In the genomic region with DNA sequence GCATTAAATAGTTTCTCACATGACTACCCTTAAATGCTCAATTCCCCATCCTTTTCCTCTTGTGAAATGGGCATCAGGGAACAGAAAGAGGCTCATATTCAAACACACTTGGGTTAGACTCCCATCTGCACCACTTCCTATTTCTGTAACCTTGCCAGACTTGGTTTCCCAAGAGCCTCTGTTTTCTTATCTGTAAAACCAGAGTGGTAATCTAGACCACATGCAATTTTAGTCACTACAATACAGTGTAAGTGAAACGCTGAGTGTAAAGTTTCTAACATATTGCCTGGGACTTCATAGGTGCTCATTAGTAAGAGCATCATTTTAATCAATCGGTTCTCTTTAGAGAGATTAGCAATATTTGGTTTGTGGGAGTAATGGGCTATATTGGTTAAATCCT, we compare ENCODE assay signal across 17 cellular contexts.
DNase-seq lines count a peak whose midpoint lies in the region; ATAC-seq and TF ChIP-seq lines count a peak whose summit lies in the region.
"Had no signal": no experiment of that assay in that cellular context is flagged by ENCODE, and none has a peak within 500 bp of the region (broad histone marks: within the 10 kb centered on the region; RNA-seq: fewer than 3 reads in every experiment).

No MANE protein-coding gene starts in this region.

- no peaks in the 10 kb centered on the region for H3K9me3 ChIP-seq in upper lobe of right lung
- H3K9me3 ChIP-seq: MG63 had no signal

- ATAC-seq in upper lobe of right lung, result peak; percentile 41
- ATAC-seq: Right ventricle myocardium inferior had no signal

- H3K36me3 ChIP-seq in upper lobe of right lung, result no peaks in the 10 kb centered on the region
- H3K36me3 ChIP-seq: MG63 had no signal

- TF ChIP-seq CTCF in upper lobe of right lung (IDR thresholded peaks at IDR 0.05) (no peak), nephron progenitor cell (IDR thresholded peaks at IDR 0.05) (no peak)

- no peaks in the 10 kb centered on the region for H3K4me1 ChIP-seq in upper lobe of right lung

- H3K27me3 ChIP-seq in upper lobe of right lung, result no peaks in the 10 kb centered on the region
- H3K27me3 ChIP-seq: MG63 had no signal

- peaks cover 7% of the 10 kb centered on the region for H3K27me3 Mint-ChIP-seq in nephron progenitor cell (ENCODE audit: low read depth, poor library complexity)

- H3K27ac Mint-ChIP-seq in nephron progenitor cell, result no peak overlapping the region
- H3K27ac Mint-ChIP-seq: CD14-positive monocyte; T-helper 2 cell treated with Interferon-gamma antibody and Interleukin-4, amounts not matched to agents 5 μg/mL and 100 μg/mL, for 36 hours had no signal

- intact Hi-C loops in upper lobe of right lung (cut with DNase I), result no loop called here

- peak; percentile 8 for DNase-seq in HS-5 (ENCODE audit: low read depth)
- peak; percentile 94 for DNase-seq in MV-4-11 (lab: John Stamatoyannopoulos, UW)
- peak; percentile 97 for DNase-seq in OCI-M1 (lab: John Stamatoyannopoulos, UW)
- DNase-seq in upper lobe of right lung, result no peak
- no peak for DNase-seq in occipital lobe (lab: John Stamatoyannopoulos, UW)
- DNase-seq in NCI-H82 (lab: John Stamatoyannopoulos, UW), result no peak
- no peak for DNase-seq in nephron progenitor cell
- DNase-seq: ACHN, COR-L47, MG63, NCI-H1694 treated with DMSO at 0.1 percent for 48 hours, NCI-H2227 treated with DMSO at 0.1 percent for 48 hours, NCI-H510A treated with DMSO at 0.1 percent for 48 hours, NCI-H774 had no signal

- no peak overlapping the region for H3K4me3 Mint-ChIP-seq in nephron progenitor cell
- H3K4me3 Mint-ChIP-seq: CD14-positive monocyte; T-helper 2 cell treated with Interferon-gamma antibody and Interleukin-4, amounts not matched to agents 5 μg/mL and 100 μg/mL, for 36 hours had no signal

- H3K9me3 Mint-ChIP-seq in nephron progenitor cell, result no peaks in the 10 kb centered on the region

- H3K4me3 ChIP-seq in upper lobe of right lung, result no peak overlapping the region
- H3K4me3 ChIP-seq: MG63 had no signal

- H3K36me3 Mint-ChIP-seq in nephron progenitor cell (ENCODE audit: low read depth), result no peaks in the 10 kb centered on the region
- H3K36me3 Mint-ChIP-seq: CD14-positive monocyte had no signal

- no peak overlapping the region for H3K27ac ChIP-seq in upper lobe of right lung

- peaks cover 44% of the 10 kb centered on the region for H3K4me1 Mint-ChIP-seq in nephron progenitor cell

Comparison
In these comparisons a context has a peak if more than half of its experiments do, and no peak if none do; other contexts are left out.
1. DNase-seq: peak in HS-5 (single experiment), MV-4-11 (single experiment) and OCI-M1 (single experiment); none in upper lobe of right lung (single experiment), occipital lobe (single experiment), NCI-H82 (single experiment) and nephron progenitor cell (single experiment).